Comparison of ENCODE assay signal across 9 cellular contexts in the genomic region with DNA sequence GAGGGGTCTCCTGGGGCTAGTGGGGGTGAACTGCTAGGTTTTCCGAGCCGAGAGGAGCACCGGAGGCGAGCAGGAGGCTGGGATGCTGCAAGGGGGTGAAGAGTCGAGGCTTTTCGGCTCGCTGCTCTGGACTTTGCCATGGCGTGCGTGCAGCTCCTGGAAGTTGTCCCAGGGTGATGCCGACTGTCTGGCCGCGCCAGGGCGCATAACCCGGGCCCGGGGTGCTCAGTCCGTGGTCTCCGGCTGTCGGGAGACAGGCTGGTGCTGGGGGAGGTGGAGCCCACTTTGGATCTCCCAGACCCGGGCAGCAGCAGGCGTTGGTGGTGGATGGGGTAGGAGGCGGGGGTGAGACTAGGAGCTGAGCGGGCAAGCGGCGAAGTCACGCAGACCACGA. TPM values are rescaled to one million over a fixed set of nuclear protein-coding genes. Genes with fewer than 3 reads are reported as not detected.
A peak's percentile ranks its signal among the peaks of the same experiment; 100 is the strongest.
DNase-seq lines count a peak whose midpoint lies in the region; ATAC-seq, FAIRE-seq and TF ChIP-seq lines count a peak whose summit lies in the region.
"Had no signal": no experiment of that assay in that cellular context is flagged by ENCODE, and none has a peak within 500 bp of the region (broad histone marks: within the 10 kb centered on the region; RNA-seq: fewer than 3 reads in every experiment).

No MANE protein-coding gene starts in this region.

- H3K9me3 ChIP-seq in HUES48 (ENCODE audit: control insufficient read depth, insufficient read depth, low read length) (no peaks in the 10 kb centered on the region), kidney (ENCODE audit: control insufficient read depth in 1 of 2, low read length in 2 of 2) (no peaks in the 10 kb centered on the region)

- H3K4me1 ChIP-seq in HUES48 (ENCODE audit: control insufficient read depth, insufficient read depth, low read length) (peaks cover 24% of the 10 kb centered on the region), kidney (ENCODE audit: control insufficient read depth in 1 of 2, insufficient read depth in 1 of 2, low read depth in 1 of 2, low read length in 2 of 2) (no peaks in the 10 kb centered on the region)

- H3K9ac ChIP-seq in HUES48 (ENCODE audit: low read depth, low read length) (no peak overlapping the region), kidney (ENCODE audit: low read length in 2 of 2) (no peak overlapping the region)

- peaks cover 85% of the 10 kb centered on the region for H3K27me3 ChIP-seq in HUES48 (ENCODE audit: control insufficient read depth, insufficient read depth, low read length)

- TF ChIP-seq CTCF in cardiac fibroblast (IDR thresholded peaks at IDR 0.05; ENCODE audit: low read depth, low read length) = no peak
- TF ChIP-seq CTCF in kidney (IDR thresholded peaks at IDR 0.05; ENCODE audit: borderline replicate concordance, extremely low read depth, insufficient read depth) = no peak

- no peak for DNase-seq in cardiac fibroblast (ENCODE audit: low read depth in 2 of 2)
- DNase-seq in kidney = no peak
- DNase-seq in substantia nigra (lab: John Stamatoyannopoulos, UW) = peak in 36 of 49 donors; percentile 1 to 58 (median 10)
- no peak for DNase-seq in HPDE6-E6E7 (ENCODE audit: extremely low spot score)
- DNase-seq in left colon = no peak
- DNase-seq: activated naive CD4-positive, alpha-beta T cell had no signal

- no peaks in the 10 kb centered on the region for H3K36me3 ChIP-seq in HUES48 (ENCODE audit: control insufficient read depth, insufficient read depth, low read length)
- H3K36me3 ChIP-seq in kidney (ENCODE audit: control insufficient read depth in 1 of 2, insufficient read depth in 2 of 2, low read length in 2 of 2) = no peaks in the 10 kb centered on the region

- H3K4me3 ChIP-seq in HUES48 (ENCODE audit: low read depth, low read length) = peak overlapping the region; percentile 81
- peak overlapping the region; percentile 21 to 46 for H3K4me3 ChIP-seq in cardiac fibroblast (replicated peaks in 1 of 2; ENCODE audit: low read depth in 2 of 2, low read length in 2 of 2)
- H3K4me3 ChIP-seq in kidney (ENCODE audit: low read length in 2 of 2) = peak overlapping the region; percentile 18 to 39

- no peak overlapping the region for H3K27ac ChIP-seq in HUES48 (ENCODE audit: low read depth, low read length)
- H3K27ac ChIP-seq in kidney (ENCODE audit: low read depth in 2 of 2, low read length in 2 of 2) = no peak overlapping the region
- peak overlapping the region; percentile 53 for H3K27ac ChIP-seq in substantia nigra (ENCODE audit: low read depth, low read length, poor library complexity, severe bottlenecking)

- intact Hi-C loops in kidney (cut with DNase I) (no loop called here), left colon (cut with DNase I, micrococcal nuclease) (no loop called here)

- ATAC-seq in HG02623 (IDR thresholded peaks at IDR 0.05; ENCODE audit: unreplicated experiment) (no peak), left colon (no peak)

- FAIRE-seq in kidney (lab: Jason Lieb, UNC) = no peak

RNA-seq across cellular contexts. Expression of a gene that starts 0.8 kb away (rescaled TPM):
- total RNA-seq in kidney = 1.4 TPM
- 5.8 TPM for polyA plus RNA-seq in kidney (ENCODE audit: insufficient read depth, low read depth, low replicate concordance)
- total RNA-seq in left colon = under 1 TPM; 0.50 to 0.67 TPM
- total RNA-seq: myocyte had no signal

Comparison
In these comparisons a context has a peak if more than half of its experiments do, and no peak if none do; other contexts are left out.
1. H3K4me3 ChIP-seq: peak in every context shown above with its lines; median percentile 81 in HUES48; 34 in cardiac fibroblast; 28 in kidney.
2. DNase-seq: peak in substantia nigra (36 of 49); none in cardiac fibroblast (0 of 2), kidney (single experiment), HPDE6-E6E7 (single experiment) and left colon (0 of 2).